In the genomic region with DNA sequence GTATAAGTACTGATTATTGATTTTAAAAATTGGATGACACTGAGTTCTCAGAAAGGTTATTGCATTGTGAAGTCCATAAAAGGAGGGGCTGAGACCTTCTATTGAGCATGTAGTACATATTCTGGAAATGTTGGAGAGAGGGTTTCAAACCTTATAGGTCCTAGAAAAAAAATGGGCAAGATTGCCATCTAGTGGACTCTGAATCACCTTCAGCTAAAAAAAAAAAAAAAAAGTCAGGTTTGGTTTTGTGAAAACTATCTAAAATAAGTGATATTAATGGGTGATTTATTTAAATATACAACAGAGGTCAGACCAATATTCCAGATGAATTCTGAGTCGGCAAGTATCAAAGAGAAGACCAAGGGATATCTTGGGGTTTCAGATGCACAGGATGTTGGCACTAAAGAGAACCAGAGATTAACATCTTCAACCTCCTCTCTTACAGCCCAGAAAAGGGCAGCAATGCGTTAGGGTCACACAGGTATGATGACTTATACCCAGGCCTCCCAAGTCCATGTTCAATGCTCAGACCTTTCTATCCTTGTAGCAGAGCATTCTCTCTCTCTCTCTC, we compare ENCODE assay signal across 8 cellular contexts.
DNase-seq lines count a peak whose midpoint lies in the region; ATAC-seq lines count a peak whose summit lies in the region.

No MANE protein-coding gene starts in this region.

- no peak overlapping the region for H3K4ac ChIP-seq in mesendoderm (ENCODE audit: low read depth, low read length)

- H4K5ac ChIP-seq in mesendoderm (ENCODE audit: low read length), result no peak overlapping the region

- no peak overlapping the region for H2BK120ac ChIP-seq in mesendoderm (ENCODE audit: low read depth, low read length)

- H3K4me1 ChIP-seq in mesendoderm (ENCODE audit: control insufficient read depth, low read depth, low read length), result no peaks in the 10 kb centered on the region

- H2AK5ac ChIP-seq in mesendoderm (ENCODE audit: low read length), result no peak overlapping the region

- ATAC-seq in HG02623 (IDR thresholded peaks at IDR 0.05; ENCODE audit: unreplicated experiment), result no peak

- H3K18ac ChIP-seq in mesendoderm (ENCODE audit: low read length), result no peak overlapping the region

- H3K4me3 ChIP-seq in mesendoderm (ENCODE audit: low read length), result no peak overlapping the region

- H3K79me1 ChIP-seq in mesendoderm (ENCODE audit: low read length), result no peaks in the 10 kb centered on the region

- DNase-seq in NCI-H446 (lab: John Stamatoyannopoulos, UW) (peak; percentile 20 to 56), NCI-H446 treated with DMSO at 0.1 percent for 48 hours (lab: John Stamatoyannopoulos, UW) (no peak), NAMALWA (ENCODE audit: low spot score) (peak; percentile 52), amniotic epithelial cell (ENCODE audit: low read depth) (peak; percentile 12), mesendoderm (peak; percentile 37), posterior cingulate gyrus (no peak)
- DNase-seq in activated CD4-positive, alpha-beta T cell treated with anti-CD3 and anti-CD28 coated beads for 1 hour, result no peak

- H3K4me2 ChIP-seq in mesendoderm (ENCODE audit: low read length), result no peak overlapping the region

- no peak overlapping the region for H2BK15ac ChIP-seq in mesendoderm (replicated peaks; ENCODE audit: low read depth)

- no peak overlapping the region for H4K8ac ChIP-seq in mesendoderm (ENCODE audit: low read depth, low read length)

- H2BK5ac ChIP-seq in mesendoderm (ENCODE audit: low read length), result no peak overlapping the region

- no peaks in the 10 kb centered on the region for H3K27me3 ChIP-seq in mesendoderm (ENCODE audit: insufficient read depth, low read length, poor library complexity)

- H3K23ac ChIP-seq in mesendoderm (ENCODE audit: low read length), result no peak overlapping the region

- H3K27ac ChIP-seq in mesendoderm (ENCODE audit: low read depth, low read length), result no peak overlapping the region

- no CpG with 5 or more reads among the region's 2 CpGs for WGBS in mesendoderm (ENCODE audit: extremely low coverage, insufficient coverage, low lambda C conversion rate)

- no peak overlapping the region for H3K56ac ChIP-seq in mesendoderm (ENCODE audit: low read length)

- intact Hi-C loops in posterior cingulate gyrus (cut with DNase I), result loop anchor here (2.0 kb wide), 1 partner anchor 690 kb away; no protein-coding TSS in a partner anchor

- H3K36me3 ChIP-seq in mesendoderm (ENCODE audit: control insufficient read depth, insufficient read depth, low read length), result no peaks in the 10 kb centered on the region

- H3K79me2 ChIP-seq in mesendoderm (ENCODE audit: control insufficient read depth, insufficient read depth, low read length), result no peaks in the 10 kb centered on the region

- H3K9ac ChIP-seq in mesendoderm (ENCODE audit: low read length), result no peak overlapping the region

Comparison
In these comparisons a context has a peak if more than half of its experiments do, and no peak if none do; other contexts are left out.
1. DNase-seq: peak in NCI-H446 (2 of 2), NAMALWA (single experiment), amniotic epithelial cell (single experiment) and mesendoderm (single experiment); none in NCI-H446 treated with DMSO at 0.1 percent for 48 hours (single experiment), posterior cingulate gyrus (0 of 10) and activated CD4-positive, alpha-beta T cell treated with anti-CD3 and anti-CD28 coated beads for 1 hour (single experiment).